ENCODE assay signal across 8 cellular contexts in the genomic region with DNA sequence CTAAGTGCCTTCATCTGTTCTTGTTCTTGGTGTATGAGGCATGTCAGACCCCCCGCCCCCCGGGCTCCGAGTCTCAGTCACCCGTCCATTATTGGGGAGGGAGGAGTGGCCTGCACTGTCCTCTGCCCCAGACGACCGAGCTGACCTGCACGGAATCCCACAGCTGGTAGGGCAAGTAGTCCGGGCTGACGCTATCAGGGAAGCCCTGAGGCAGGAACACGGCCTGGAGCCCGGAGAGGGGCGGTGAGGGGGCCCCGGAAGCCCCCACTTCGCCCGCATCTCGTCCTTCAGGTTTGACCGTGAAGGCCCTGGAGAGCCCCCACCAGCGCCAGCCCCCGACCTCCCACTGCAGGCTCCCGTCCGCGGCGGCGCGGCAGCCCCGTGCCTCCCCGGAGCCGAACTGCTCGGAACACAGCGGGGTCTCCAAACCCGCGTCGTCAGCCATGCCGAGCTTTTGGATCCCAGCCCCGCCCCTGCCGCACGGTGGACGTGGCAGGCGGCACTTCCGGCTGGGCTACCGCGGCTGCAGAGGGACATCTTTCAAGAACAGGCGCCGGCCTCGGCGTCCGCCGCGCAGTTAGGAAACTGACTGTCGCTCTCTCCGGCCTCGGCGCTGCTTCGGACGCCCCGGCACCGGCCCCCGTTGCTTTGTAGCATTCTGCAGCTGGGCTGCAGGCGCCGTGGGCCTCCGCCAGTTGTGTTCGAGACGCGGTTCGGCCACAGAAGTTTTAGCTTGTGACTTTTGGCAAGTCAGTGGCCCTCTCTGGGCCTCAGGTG. TPM values are rescaled to one million over a fixed set of nuclear protein-coding genes. Genes with fewer than 3 reads are reported as not detected.
A peak's percentile ranks its signal among the peaks of the same experiment; 100 is the strongest.
DNase-seq lines count a peak whose midpoint lies in the region; ATAC-seq, FAIRE-seq and TF ChIP-seq lines count a peak whose summit lies in the region.

A gene (minus strand): TSS at position 463 of the 777 bp plus-strand sequence. CDS start 18 bp downstream, at position 445.

- DNase-seq in DMS53 treated with DMSO at 0.1 percent for 48 hours (lab: John Stamatoyannopoulos, UW; ENCODE audit: unreplicated experiment), result peak; percentile 52
- peak; percentile 67 for DNase-seq in RCC 7860 (ENCODE audit: low spot score)
- peak; percentile 81 for DNase-seq in activated T-helper 1 cell treated with anti-CD3 and anti-CD28 coated beads, Interleukin-12 subunit alpha, Interleukin-12 subunit beta, Interleukin-2, Interleukin-4 antibody, amounts not matched to agents 30 ng/mL and 10 ng/mL and 1 ng/mL, durations not matched to agents 14 hours and 24 hours and 36 hours (ENCODE audit: low spot score)
- DNase-seq in fibroblast of lung (ENCODE audit: low read depth in 2 of 2), result peak; percentile 90
- peak; percentile 67 to 89 (median 78) for DNase-seq in naive thymus-derived CD8-positive, alpha-beta T cell
- DNase-seq in stimulated activated naive B cell treated with anti-CD40 and anti-IgM and Interleukin-4, amounts not matched to agents 10 μg/mL and 1 μg/mL and 100 μg/mL, for 72 hours, result peak; percentile 78

- POLR2A ChIA-PET in naive thymus-derived CD8-positive, alpha-beta T cell (lab: Charles Lee), result interaction anchor here (0.6 to 2.3 kb wide), 22 partner anchors 10 to 703 kb away, joined by 3 to 24 read pairs (median 6); a partner anchor contains a TSS

- peak within 1 kb of the TSS; percentile 98 for H3K9ac ChIP-seq in fibroblast of lung (ENCODE audit: insufficient read depth, low read length)

- no peaks in the 10 kb centered on the region for H3K27me3 ChIP-seq in fibroblast of lung (ENCODE audit: control insufficient read depth, insufficient read depth, low read length)

- peak within 1 kb of the TSS; percentile 56 for H2AFZ ChIP-seq in fibroblast of lung (ENCODE audit: low read length)

- ATAC-seq in GM21576 (IDR thresholded peaks at IDR 0.05; ENCODE audit: unreplicated experiment), result peak; percentile 84
- ATAC-seq in naive thymus-derived CD8-positive, alpha-beta T cell, result peak; percentile 89 to 93
- ATAC-seq in stimulated activated naive B cell treated with anti-CD40 and anti-IgM and Interleukin-4, amounts not matched to agents 10 μg/mL and 1 μg/mL and 100 μg/mL, for 72 hours (replicated peaks), result peak; percentile 77 to 85

- peaks cover 9% of the 10 kb centered on the region for H3K36me3 Mint-ChIP-seq in activated T-helper 1 cell treated with anti-CD3 and anti-CD28 coated beads, Interleukin-12 subunit alpha, Interleukin-12 subunit beta, Interleukin-2, Interleukin-4 antibody, amounts not matched to agents 30 ng/mL and 10 ng/mL and 1 ng/mL, durations not matched to agents 14 hours and 24 hours and 36 hours (ENCODE audit: low read depth)
- H3K36me3 Mint-ChIP-seq in naive thymus-derived CD8-positive, alpha-beta T cell, result peaks cover 0 to 22% (median 0%) of the 10 kb centered on the region in 3 donors
- peaks cover 7 to 8% of the 10 kb centered on the region in 2 donors for H3K36me3 Mint-ChIP-seq in stimulated activated naive B cell treated with anti-CD40 and anti-IgM and Interleukin-4, amounts not matched to agents 10 μg/mL and 1 μg/mL and 100 μg/mL, for 72 hours

- H3K27ac ChIP-seq in fibroblast of lung (ENCODE audit: insufficient read depth, low read length), result peak within 1 kb of the TSS; percentile 97

- H3K4me1 ChIP-seq in fibroblast of lung (ENCODE audit: control insufficient read depth, extremely low read depth, insufficient read depth, low read length), result no peaks in the 10 kb centered on the region

- H3K27ac Mint-ChIP-seq in activated T-helper 1 cell treated with anti-CD3 and anti-CD28 coated beads, Interleukin-12 subunit alpha, Interleukin-12 subunit beta, Interleukin-2, Interleukin-4 antibody, amounts not matched to agents 30 ng/mL and 10 ng/mL and 1 ng/mL, durations not matched to agents 14 hours and 24 hours and 36 hours, result peak within 1 kb of the TSS; percentile 93
- H3K27ac Mint-ChIP-seq in naive thymus-derived CD8-positive, alpha-beta T cell, result peak within 1 kb of the TSS; percentile 93 to 98 (median 98)
- peak within 1 kb of the TSS; percentile 90 for H3K27ac Mint-ChIP-seq in stimulated activated naive B cell treated with anti-CD40 and anti-IgM and Interleukin-4, amounts not matched to agents 10 μg/mL and 1 μg/mL and 100 μg/mL, for 72 hours

- intact Hi-C loops in activated T-helper 1 cell treated with anti-CD3 and anti-CD28 coated beads, Interleukin-12 subunit alpha, Interleukin-12 subunit beta, Interleukin-2, Interleukin-4 antibody, amounts not matched to agents 30 ng/mL and 10 ng/mL and 1 ng/mL, durations not matched to agents 14 hours and 24 hours and 36 hours (cut with micrococcal nuclease), result loop anchor here (1.0 to 2.0 kb wide), 4 partner anchors 21 to 187 kb away; a partner anchor contains a TSS

- H3K9me3 Mint-ChIP-seq in activated T-helper 1 cell treated with anti-CD3 and anti-CD28 coated beads, Interleukin-12 subunit alpha, Interleukin-12 subunit beta, Interleukin-2, Interleukin-4 antibody, amounts not matched to agents 30 ng/mL and 10 ng/mL and 1 ng/mL, durations not matched to agents 14 hours and 24 hours and 36 hours, result no peaks in the 10 kb centered on the region
- no peaks in the 10 kb centered on the region for H3K9me3 Mint-ChIP-seq in naive thymus-derived CD8-positive, alpha-beta T cell
- H3K9me3 Mint-ChIP-seq in stimulated activated naive B cell treated with anti-CD40 and anti-IgM and Interleukin-4, amounts not matched to agents 10 μg/mL and 1 μg/mL and 100 μg/mL, for 72 hours, result peaks cover 0 to 1% of the 10 kb centered on the region in 2 donors

- H4K20me1 ChIP-seq in fibroblast of lung (ENCODE audit: control insufficient read depth, extremely low read depth, insufficient read depth, low read length), result no peaks in the 10 kb centered on the region

- H3K4me1 Mint-ChIP-seq in activated T-helper 1 cell treated with anti-CD3 and anti-CD28 coated beads, Interleukin-12 subunit alpha, Interleukin-12 subunit beta, Interleukin-2, Interleukin-4 antibody, amounts not matched to agents 30 ng/mL and 10 ng/mL and 1 ng/mL, durations not matched to agents 14 hours and 24 hours and 36 hours (ENCODE audit: low read depth), result peaks cover 49% of the 10 kb centered on the region
- H3K4me1 Mint-ChIP-seq in naive thymus-derived CD8-positive, alpha-beta T cell, result peaks cover 25 to 66% (median 57%) of the 10 kb centered on the region in 4 donors
- peaks cover 27 to 56% of the 10 kb centered on the region in 2 donors for H3K4me1 Mint-ChIP-seq in stimulated activated naive B cell treated with anti-CD40 and anti-IgM and Interleukin-4, amounts not matched to agents 10 μg/mL and 1 μg/mL and 100 μg/mL, for 72 hours

- peak within 1 kb of the TSS; percentile 90 for H3K4me2 ChIP-seq in fibroblast of lung (ENCODE audit: extremely low read depth, insufficient read depth, low read length)

- peak within 1 kb of the TSS; percentile 95 for H3K4me3 Mint-ChIP-seq in activated T-helper 1 cell treated with anti-CD3 and anti-CD28 coated beads, Interleukin-12 subunit alpha, Interleukin-12 subunit beta, Interleukin-2, Interleukin-4 antibody, amounts not matched to agents 30 ng/mL and 10 ng/mL and 1 ng/mL, durations not matched to agents 14 hours and 24 hours and 36 hours
- H3K4me3 Mint-ChIP-seq in naive thymus-derived CD8-positive, alpha-beta T cell, result peak within 1 kb of the TSS; percentile 90 to 97 (median 92)
- H3K4me3 Mint-ChIP-seq in stimulated activated naive B cell treated with anti-CD40 and anti-IgM and Interleukin-4, amounts not matched to agents 10 μg/mL and 1 μg/mL and 100 μg/mL, for 72 hours, result peak within 1 kb of the TSS; percentile 94 to 96

- TF ChIP-seq RAD21 in Ishikawa (IDR thresholded peaks at IDR 0.05; ENCODE audit: low read depth), result no peak

- H3K27me3 Mint-ChIP-seq in activated T-helper 1 cell treated with anti-CD3 and anti-CD28 coated beads, Interleukin-12 subunit alpha, Interleukin-12 subunit beta, Interleukin-2, Interleukin-4 antibody, amounts not matched to agents 30 ng/mL and 10 ng/mL and 1 ng/mL, durations not matched to agents 14 hours and 24 hours and 36 hours (ENCODE audit: insufficient read depth), result no peaks in the 10 kb centered on the region
- H3K27me3 Mint-ChIP-seq in naive thymus-derived CD8-positive, alpha-beta T cell, result no peaks in the 10 kb centered on the region
- H3K27me3 Mint-ChIP-seq in stimulated activated naive B cell treated with anti-CD40 and anti-IgM and Interleukin-4, amounts not matched to agents 10 μg/mL and 1 μg/mL and 100 μg/mL, for 72 hours, result no peaks in the 10 kb centered on the region

- TF ChIP-seq CTCF in fibroblast of lung (conservative IDR thresholded peaks at IDR 0.05 in 1 of 2, IDR thresholded peaks at IDR 0.05 in 1 of 2; ENCODE audit: low read depth in 1 of 2, low read length in 2 of 2), result no peak

- no peaks in the 10 kb centered on the region for H3K9me3 ChIP-seq in fibroblast of lung (ENCODE audit: control insufficient read depth, insufficient read depth, low read depth, low read length)

- peaks cover 15% of the 10 kb centered on the region for H3K79me2 ChIP-seq in fibroblast of lung (ENCODE audit: control insufficient read depth, insufficient read depth, low read length)

- TF ChIP-seq EP300 in Ishikawa (IDR thresholded peaks at IDR 0.05; ENCODE audit: borderline replicate concordance), result no peak

- FAIRE-seq in RCC 7860 (lab: Jason Lieb, UNC), result no peak

- no peaks in the 10 kb centered on the region for H3K36me3 ChIP-seq in fibroblast of lung (ENCODE audit: control insufficient read depth, insufficient read depth, low read length)

- H3K4me3 ChIP-seq in fibroblast of lung (replicated peaks in 1 of 4; ENCODE audit: control extremely low read depth in 1 of 4, insufficient read depth in 1 of 4, low read depth in 3 of 4, low read length in 4 of 4), result peak within 1 kb of the TSS; percentile 81 to 96 (median 90)

TF ChIP-seq in Ishikawa, 13 proteins besides CTCF, POLR2A, EP300 and RAD21 (continues in another document):
- TF ChIP-seq EGR1 (IDR thresholded peaks at IDR 0.05) (no peak), NFIC (IDR thresholded peaks at IDR 0.05) (no peak), TCF12 (IDR thresholded peaks at IDR 0.05; ENCODE audit: low read depth) (peak; percentile 67; the same call in 1 of the 2 replicates)
- TF ChIP-seq, protein P1, sequence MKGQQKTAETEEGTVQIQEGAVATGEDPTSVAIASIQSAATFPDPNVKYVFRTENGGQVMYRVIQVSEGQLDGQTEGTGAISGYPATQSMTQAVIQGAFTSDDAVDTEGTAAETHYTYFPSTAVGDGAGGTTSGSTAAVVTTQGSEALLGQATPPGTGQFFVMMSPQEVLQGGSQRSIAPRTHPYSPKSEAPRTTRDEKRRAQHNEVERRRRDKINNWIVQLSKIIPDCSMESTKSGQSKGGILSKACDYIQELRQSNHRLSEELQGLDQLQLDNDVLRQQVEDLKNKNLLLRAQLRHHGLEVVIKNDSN (IDR thresholded peaks at IDR 0.05), result no peak

RNA-seq across cellular contexts. Expression of the gene that starts here (rescaled TPM):
- total RNA-seq in activated T-helper 1 cell treated with anti-CD3 and anti-CD28 coated beads, Interleukin-12 subunit alpha, Interleukin-12 subunit beta, Interleukin-2, Interleukin-4 antibody, amounts not matched to agents 30 ng/mL and 10 ng/mL and 1 ng/mL, durations not matched to agents 14 hours and 24 hours and 36 hours, result 36.3 and 42.2 TPM in 2 replicates
- total RNA-seq in fibroblast of lung, result 35.7 and 41.8 TPM in 2 replicates
- polyA plus RNA-seq in fibroblast of lung, result 21.5 and 23.1 TPM in 2 replicates
- 50.9 and 54.9 TPM in 2 replicates for polyA plus RNA-seq in fibroblast of lung (2012)
- polyA minus RNA-seq in fibroblast of lung (ENCODE audit: low replicate concordance), result 83.2 and 94.6 TPM in 2 replicates
- 100 to 1,000 TPM; 108 to 110 TPM for total RNA-seq in naive thymus-derived CD8-positive, alpha-beta T cell
- polyA plus RNA-seq in naive thymus-derived CD8-positive, alpha-beta T cell, result 10 to 100 TPM; 15.3 to 28.6 (median 22.3) TPM

Comparison
In these comparisons a context has a peak if more than half of its experiments do, and no peak if none do; other contexts are left out.
1. Peak in every context shown above with its lines: DNase-seq, ATAC-seq, H3K4me3 ChIP-seq and H3K27ac ChIP-seq.